In the genomic region with DNA sequence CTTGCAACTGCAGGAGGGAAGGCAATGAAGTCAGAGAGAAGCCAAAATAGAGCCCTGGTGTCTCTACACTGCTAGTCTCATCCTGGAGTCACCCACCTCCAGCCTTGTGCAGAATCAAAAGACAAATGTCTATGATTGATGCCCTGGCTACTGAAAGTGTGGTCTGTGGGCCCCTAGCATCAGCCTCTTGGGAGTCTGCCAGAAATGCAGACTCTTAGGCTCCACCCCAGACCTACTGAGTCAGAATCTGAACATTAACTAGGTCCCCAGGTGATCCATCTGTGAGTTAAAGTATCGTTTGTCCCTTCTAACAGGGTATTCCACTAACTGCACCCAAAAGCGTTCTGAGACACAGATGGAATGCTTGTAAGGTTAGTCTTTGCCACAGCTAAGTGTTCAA, we compare ENCODE assay signal across 16 cellular contexts.
"Had no signal": no experiment of that assay in that cellular context is flagged by ENCODE, and none has a peak within 500 bp of the region (broad histone marks: within the 10 kb centered on the region; RNA-seq: fewer than 3 reads in every experiment).

No MANE protein-coding gene starts in this region.

- FAIRE-seq: urothelium cell line had no signal

- H3K4me1 ChIP-seq: gastrocnemius medialis, tibial artery had no signal

- H3K4me3 ChIP-seq: gastrocnemius medialis, left lung, tibial artery had no signal

- ATAC-seq: activated CD8-positive, alpha-beta memory T cell treated with anti-CD3 and anti-CD28 coated beads, Interleukin-2, amount 10 ng/mL, durations not matched to agents 7 days and 5 days; gastrocnemius medialis; left lung; naive thymus-derived CD8-positive, alpha-beta T cell; stimulated activated naive B cell treated with anti-CD40 and anti-IgM and Interleukin-4, amounts not matched to agents 10 μg/mL and 1 μg/mL and 100 μg/mL, for 72 hours had no signal

- H3K36me3 ChIP-seq: neutrophil had no signal

- DNase-seq: activated CD4-positive, alpha-beta memory T cell treated with anti-CD3 and anti-CD28 coated beads for 36 hours; activated CD8-positive, alpha-beta memory T cell treated with anti-CD3 and anti-CD28 coated beads, Interleukin-2, amount 10 ng/mL, durations not matched to agents 7 days and 5 days; activated naive CD4-positive, alpha-beta T cell treated with anti-CD3 and anti-CD28 coated beads for 36 hours; activated T-cell treated with anti-CD3 and anti-CD28 coated beads, Interleukin-2, amount 50 U/mL, for 1 hour; cortex of kidney; effector CD4-positive, alpha-beta T cell; gastrocnemius medialis; left lung; naive thymus-derived CD8-positive, alpha-beta T cell; stimulated activated CD4-positive, alpha-beta T cell treated with anti-CD3 and anti-CD28 coated beads, Interleukin-15, amount 100 ng/mL, for 24 hours; stimulated activated CD4-positive, alpha-beta T cell treated with anti-CD3 and anti-CD28 coated beads, Interleukin-4, amount 100 ng/mL, for 1 hour; stimulated activated naive B cell treated with anti-CD40 and anti-IgM and Interleukin-4, amounts not matched to agents 10 μg/mL and 1 μg/mL and 100 μg/mL, for 72 hours; tibial artery; WERI-Rb-1 had no signal

- H3K27me3 ChIP-seq: gastrocnemius medialis, left lung, neutrophil, tibial artery had no signal

- H3K9me3 ChIP-seq: gastrocnemius medialis, left lung, neutrophil, tibial artery had no signal
